In genomic region chr4:14196141-14196540, GRCh38 we compare ENCODE assay signal across 9 cellular contexts.
DNase-seq lines count a peak whose midpoint lies in the region; ATAC-seq, FAIRE-seq and TF ChIP-seq lines count a peak whose summit lies in the region.
"Had no signal": no experiment of that assay in that cellular context is flagged by ENCODE, and none has a peak within 500 bp of the region (broad histone marks: within the 10 kb centered on the region; RNA-seq: fewer than 3 reads in every experiment).

No MANE protein-coding gene starts in this region.

- H2AFZ ChIP-seq in keratinocyte (ENCODE audit: control insufficient read depth, low read length): no peak overlapping the region

- DNase-seq in AG09319 (ENCODE audit: extremely low read depth, low read depth) (peak; percentile 23), HT1080 (ENCODE audit: low read depth) (peak; percentile 48), brain microvascular endothelial cell (peak; percentile 63), keratinocyte (ENCODE audit: low read depth, low spot score) (no peak), gastrocnemius medialis (no peak)
- DNase-seq in stimulated activated naive CD4-positive, alpha-beta T cell (lab: John Stamatoyannopoulos, UW): no peak
- no peak for DNase-seq in activated T-cell treated with anti-CD3 and anti-CD28 coated beads, Interleukin-2, amount 50 U/mL, for 24 hours
- DNase-seq: SHP77 had no signal

- FAIRE-seq in keratinocyte (lab: Jason Lieb, UNC): peak; percentile 84

- H3K4me1 Mint-ChIP-seq in activated T-cell treated with anti-CD3 and anti-CD28 coated beads, Interleukin-2, amount 50 U/mL, for 24 hours (ENCODE audit: low read depth): no peaks in the 10 kb centered on the region

- in situ Hi-C loops in brain microvascular endothelial cell (cut with HindIII; ENCODE audit: low pct_ligation_motif_present, low sequenced_read_pairs) (no loop called here), gastrocnemius medialis (cut with MboI; ENCODE audit: low sequenced_read_pairs in 4 of 4) (no loop called here)

- no peaks in the 10 kb centered on the region for H3K4me1 ChIP-seq in keratinocyte (ENCODE audit: control insufficient read depth, extremely low read depth, insufficient read depth, low read length)
- H3K4me1 ChIP-seq in gastrocnemius medialis: no peaks in the 10 kb centered on the region

- H3K27ac ChIP-seq in brain microvascular endothelial cell (no peak overlapping the region), keratinocyte (ENCODE audit: control insufficient read depth, insufficient read depth, low read length) (no peak overlapping the region), gastrocnemius medialis (no peak overlapping the region)

- H3K9ac ChIP-seq in keratinocyte (ENCODE audit: control insufficient read depth, extremely low read depth, insufficient read depth, low read length): no peak overlapping the region

- ATAC-seq in HG02571 (IDR thresholded peaks at IDR 0.05; ENCODE audit: unreplicated experiment): no peak
- no peak for ATAC-seq in gastrocnemius medialis

- H3K27me3 Mint-ChIP-seq in activated T-cell treated with anti-CD3 and anti-CD28 coated beads, Interleukin-2, amount 50 U/mL, for 24 hours: peaks cover 4% of the 10 kb centered on the region

- no peaks in the 10 kb centered on the region for H3K9me1 ChIP-seq in keratinocyte (ENCODE audit: control insufficient read depth, extremely low read depth, insufficient read depth, low read length)

- H3K4me2 ChIP-seq in keratinocyte (ENCODE audit: control insufficient read depth, extremely low read depth, insufficient read depth, low read depth, low read length): no peak overlapping the region

- H3K36me3 Mint-ChIP-seq in activated T-cell treated with anti-CD3 and anti-CD28 coated beads, Interleukin-2, amount 50 U/mL, for 24 hours (ENCODE audit: low read depth): no peaks in the 10 kb centered on the region

- intact Hi-C loops in gastrocnemius medialis (cut with DNase I; ENCODE audit: low total_unique reads): no loop called here

- peaks cover 4% of the 10 kb centered on the region for H3K9me3 Mint-ChIP-seq in activated T-cell treated with anti-CD3 and anti-CD28 coated beads, Interleukin-2, amount 50 U/mL, for 24 hours

- no peaks in the 10 kb centered on the region for H3K27me3 ChIP-seq in brain microvascular endothelial cell (replicated peaks)
- no peaks in the 10 kb centered on the region for H3K27me3 ChIP-seq in keratinocyte (ENCODE audit: control insufficient read depth, extremely low read depth, insufficient read depth, low read length)
- H3K27me3 ChIP-seq in gastrocnemius medialis: no peaks in the 10 kb centered on the region

- H3K27ac Mint-ChIP-seq in activated T-cell treated with anti-CD3 and anti-CD28 coated beads, Interleukin-2, amount 50 U/mL, for 24 hours: no peak overlapping the region

- H3K9me3 ChIP-seq in keratinocyte (ENCODE audit: control insufficient read depth, low read depth, low read length) (no peaks in the 10 kb centered on the region), gastrocnemius medialis (no peaks in the 10 kb centered on the region)

- TF ChIP-seq POLR2A in gastrocnemius medialis (IDR thresholded peaks at IDR 0.05): no peak

- H3K36me3 ChIP-seq in brain microvascular endothelial cell (replicated peaks) (no peaks in the 10 kb centered on the region), keratinocyte (ENCODE audit: control insufficient read depth in 2 of 2, extremely low read depth in 1 of 2, insufficient read depth in 2 of 2, low read length in 2 of 2) (no peaks in the 10 kb centered on the region), gastrocnemius medialis (no peaks in the 10 kb centered on the region)

- dilution Hi-C loops in keratinocyte (cut with MboI; ENCODE audit: extremely low pct_ligation_motif_present, low sequenced_read_pairs): no loop called here

- H4K20me1 ChIP-seq in keratinocyte (ENCODE audit: control insufficient read depth, extremely low read depth, insufficient read depth, low read length): no peaks in the 10 kb centered on the region

- no peak overlapping the region for H3K4me3 Mint-ChIP-seq in activated T-cell treated with anti-CD3 and anti-CD28 coated beads, Interleukin-2, amount 50 U/mL, for 24 hours

- no peaks in the 10 kb centered on the region for H3K79me2 ChIP-seq in keratinocyte (ENCODE audit: control insufficient read depth, insufficient read depth, low read length)

- TF ChIP-seq CTCF in AG09319 (IDR thresholded peaks at IDR 0.05; ENCODE audit: low read depth, low read length): no peak
- TF ChIP-seq CTCF in brain microvascular endothelial cell (IDR thresholded peaks at IDR 0.05; ENCODE audit: low read depth, low read length, missing control alignments): no peak
- no peak for TF ChIP-seq CTCF in keratinocyte (optimal IDR thresholded peaks at IDR 0.05 in 1 of 3, IDR thresholded peaks at IDR 0.05 in 1 of 3, conservative IDR thresholded peaks at IDR 0.05 in 1 of 3; ENCODE audit: extremely low read depth in 1 of 3, insufficient read depth in 2 of 3, low read length in 3 of 3)
- no peak for TF ChIP-seq CTCF in gastrocnemius medialis (IDR thresholded peaks at IDR 0.05 in 4 of 5, conservative IDR thresholded peaks at IDR 0.05 in 1 of 5)

- H3K4me3 ChIP-seq in brain microvascular endothelial cell (ENCODE audit: low read depth, low read length): no peak overlapping the region
- H3K4me3 ChIP-seq in keratinocyte (ENCODE audit: control insufficient read depth in 2 of 3, extremely low read depth in 1 of 3, insufficient read depth in 2 of 3, low read depth in 1 of 3, low read length in 3 of 3): no peak overlapping the region
- H3K4me3 ChIP-seq in gastrocnemius medialis: no peak overlapping the region

Comparison
In these comparisons a context has a peak if more than half of its experiments do, and no peak if none do; other contexts are left out.
1. DNase-seq: peak in AG09319 (single experiment), HT1080 (single experiment) and brain microvascular endothelial cell (single experiment); none in keratinocyte (single experiment), stimulated activated naive CD4-positive, alpha-beta T cell (0 of 6), activated T-cell treated with anti-CD3 and anti-CD28 coated beads, Interleukin-2, amount 50 U/mL, for 24 hours (single experiment) and gastrocnemius medialis (0 of 2).